11 cellular contexts compared by ENCODE assay signal in the genomic region with DNA sequence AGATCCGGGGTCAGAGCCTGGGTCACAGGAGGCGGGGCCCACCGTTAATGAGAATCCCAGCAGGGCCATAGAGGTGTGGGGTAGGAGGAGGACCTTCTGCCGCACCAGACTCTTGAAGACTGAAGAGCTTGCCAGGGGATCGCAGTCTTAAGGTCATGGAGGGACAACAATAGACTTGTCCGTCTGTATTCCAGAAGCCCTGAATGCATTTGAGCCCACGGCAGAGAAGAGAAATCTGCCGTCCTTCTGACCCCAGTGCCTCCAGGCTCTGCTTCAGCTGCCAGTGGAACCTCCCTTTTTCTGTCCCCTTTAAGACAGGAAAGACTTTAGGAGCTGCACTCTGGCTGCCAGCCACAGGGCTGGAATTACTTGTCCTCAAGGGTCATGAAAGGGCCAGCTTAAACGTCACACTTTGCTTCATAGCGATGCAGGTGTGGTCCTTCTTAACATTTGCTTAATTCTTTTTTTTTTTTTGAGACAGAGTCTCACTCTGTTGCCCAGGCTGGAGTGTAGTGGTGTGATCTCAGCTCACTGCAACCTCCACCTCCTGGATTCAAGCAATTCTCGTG. TPM values are rescaled to one million over a fixed set of nuclear protein-coding genes. Genes with fewer than 3 reads are reported as not detected.
DNase-seq lines count a peak whose midpoint lies in the region; ATAC-seq, FAIRE-seq and TF ChIP-seq lines count a peak whose summit lies in the region.
"Had no signal": no experiment of that assay in that cellular context is flagged by ENCODE, and none has a peak within 500 bp of the region (broad histone marks: within the 10 kb centered on the region; RNA-seq: fewer than 3 reads in every experiment).

No MANE protein-coding gene starts in this region.

- H4K5ac ChIP-seq in mesendoderm (ENCODE audit: low read length): no peak overlapping the region

- no peaks in the 10 kb centered on the region for H3K79me1 ChIP-seq in mesendoderm (ENCODE audit: low read length)

- 35 to 57% (median 54%) methylated on average over 11 of the region's 11 CpGs for WGBS in psoas muscle, 3 donors
- WGBS in mesendoderm (ENCODE audit: extremely low coverage, insufficient coverage, low lambda C conversion rate): no CpG with 5 or more reads among the region's 11 CpGs

- H3K56ac ChIP-seq in mesendoderm (ENCODE audit: low read length): no peak overlapping the region

- H2AK5ac ChIP-seq in mesendoderm (ENCODE audit: low read length): no peak overlapping the region

- H3K27ac Mint-ChIP-seq in CD14-positive monocyte (peak overlapping the region in 3 of 7 donors; percentile 9 to 42 (median 14)), astrocyte (ENCODE audit: unreplicated experiment) (peak overlapping the region; percentile 12)
- H3K27ac Mint-ChIP-seq: activated CD4-positive, alpha-beta memory T cell treated with anti-CD3 and anti-CD28 coated beads, Interleukin-2, amount 10 ng/mL, durations not matched to agents 7 days and 5 days; activated naive CD4-positive, alpha-beta T cell treated with anti-CD3 and anti-CD28 coated beads for 36 hours had no signal

- no peak overlapping the region for H3K9ac ChIP-seq in astrocyte (ENCODE audit: low read length)
- no peak overlapping the region for H3K9ac ChIP-seq in mesendoderm (ENCODE audit: low read length)
- H3K9ac ChIP-seq: KMS-11 had no signal

- no peak overlapping the region for H3K4me3 Mint-ChIP-seq in CD14-positive monocyte
- no peak overlapping the region for H3K4me3 Mint-ChIP-seq in astrocyte (ENCODE audit: unreplicated experiment)
- H3K4me3 Mint-ChIP-seq: activated CD4-positive, alpha-beta memory T cell treated with anti-CD3 and anti-CD28 coated beads, Interleukin-2, amount 10 ng/mL, durations not matched to agents 7 days and 5 days; activated naive CD4-positive, alpha-beta T cell treated with anti-CD3 and anti-CD28 coated beads for 36 hours had no signal

- no peak overlapping the region for H3K18ac ChIP-seq in mesendoderm (ENCODE audit: low read length)

- H3K79me2 ChIP-seq in astrocyte (ENCODE audit: insufficient read depth, low read length): no peaks in the 10 kb centered on the region
- no peaks in the 10 kb centered on the region for H3K79me2 ChIP-seq in mesendoderm (ENCODE audit: control insufficient read depth, insufficient read depth, low read length)

- no peak overlapping the region for H3K23ac ChIP-seq in mesendoderm (ENCODE audit: low read length)

- H3K4me2 ChIP-seq in astrocyte (ENCODE audit: low read length): no peak overlapping the region
- no peak overlapping the region for H3K4me2 ChIP-seq in mesendoderm (ENCODE audit: low read length)
- H3K4me2 ChIP-seq: KMS-11 had no signal

- H4K8ac ChIP-seq in mesendoderm (ENCODE audit: low read depth, low read length): no peak overlapping the region

- H3K9me3 ChIP-seq in astrocyte (ENCODE audit: insufficient read depth, low read depth, low read length) (no peaks in the 10 kb centered on the region), psoas muscle (no peaks in the 10 kb centered on the region)

- no peaks in the 10 kb centered on the region for H3K9me3 Mint-ChIP-seq in CD14-positive monocyte
- H3K9me3 Mint-ChIP-seq in astrocyte (ENCODE audit: unreplicated experiment): peaks cover 3% of the 10 kb centered on the region
- H3K9me3 Mint-ChIP-seq: activated CD4-positive, alpha-beta memory T cell treated with anti-CD3 and anti-CD28 coated beads, Interleukin-2, amount 10 ng/mL, durations not matched to agents 7 days and 5 days; activated naive CD4-positive, alpha-beta T cell treated with anti-CD3 and anti-CD28 coated beads for 36 hours had no signal

- no peak overlapping the region for H2AFZ ChIP-seq in astrocyte (ENCODE audit: low read depth, low read length)

- peaks cover 41% of the 10 kb centered on the region for H3K4me1 Mint-ChIP-seq in CD14-positive monocyte
- peaks cover 36% of the 10 kb centered on the region for H3K4me1 Mint-ChIP-seq in astrocyte (ENCODE audit: low read depth, unreplicated experiment)

- intact Hi-C loops in CD14-positive monocyte (cut with micrococcal nuclease) (no loop called here), left cardiac atrium (cut with DNase I) (no loop called here), psoas muscle (cut with DNase I) (no loop called here)

- H3K36me3 Mint-ChIP-seq in CD14-positive monocyte (peaks cover 79 to 85% of the 10 kb centered on the region in 2 donors), astrocyte (ENCODE audit: low read depth, unreplicated experiment) (peaks cover 9% of the 10 kb centered on the region)

- H3K27ac ChIP-seq in astrocyte (ENCODE audit: low read depth, low read length) (no peak overlapping the region), psoas muscle (peak overlapping the region; percentile 20), mesendoderm (ENCODE audit: low read depth, low read length) (no peak overlapping the region)
- H3K27ac ChIP-seq: KMS-11 had no signal

- no peaks in the 10 kb centered on the region for H3K36me3 ChIP-seq in astrocyte (ENCODE audit: insufficient read depth, low read length)
- peaks cover 2 to 29% of the 10 kb centered on the region in 2 donors for H3K36me3 ChIP-seq in psoas muscle (ENCODE audit: insufficient read depth in 1 of 2, low read depth in 1 of 2)
- peaks cover 2% of the 10 kb centered on the region for H3K36me3 ChIP-seq in mesendoderm (ENCODE audit: control insufficient read depth, insufficient read depth, low read length)

- H2BK120ac ChIP-seq in mesendoderm (ENCODE audit: low read depth, low read length): no peak overlapping the region

- DNase-seq in CD14-positive monocyte (ENCODE audit: low spot score) (peak; percentile 12), astrocyte (ENCODE audit: low read depth) (peak; percentile 68), left cardiac atrium (peak; percentile 87), psoas muscle (peak; percentile 80 to 91), mesendoderm (no peak), NCI-H526 treated with DMSO at 0.1 percent for 48 hours (lab: John Stamatoyannopoulos, UW) (no peak)
- DNase-seq: activated CD4-positive, alpha-beta memory T cell treated with anti-CD3 and anti-CD28 coated beads, Interleukin-2, amount 10 ng/mL, durations not matched to agents 7 days and 5 days; activated naive CD4-positive, alpha-beta T cell treated with anti-CD3 and anti-CD28 coated beads for 36 hours had no signal

- no peak overlapping the region for H3K4ac ChIP-seq in mesendoderm (ENCODE audit: low read depth, low read length)

- H4K20me1 ChIP-seq in astrocyte (ENCODE audit: insufficient read depth, low read length): no peaks in the 10 kb centered on the region

- peak; percentile 25 to 56 for ATAC-seq in left cardiac atrium
- peak; percentile 20 to 84 (median 58) for ATAC-seq in psoas muscle
- no peak for ATAC-seq in GM18498 (IDR thresholded peaks at IDR 0.05; ENCODE audit: unreplicated experiment)
- ATAC-seq in HG03354 (IDR thresholded peaks at IDR 0.05; ENCODE audit: poor library complexity, severe bottlenecking, unreplicated experiment): no peak

- H3K27me3 ChIP-seq in astrocyte (ENCODE audit: insufficient read depth, low read length) (no peaks in the 10 kb centered on the region), psoas muscle (ENCODE audit: insufficient read depth in 3 of 3, low read length in 2 of 3) (no peaks in the 10 kb centered on the region), mesendoderm (ENCODE audit: insufficient read depth, low read length, poor library complexity) (no peaks in the 10 kb centered on the region)

- H3K4me3 ChIP-seq in astrocyte (ENCODE audit: insufficient read depth, low read depth, low read length) (no peak overlapping the region), psoas muscle (no peak overlapping the region), mesendoderm (ENCODE audit: low read length) (no peak overlapping the region)

- FAIRE-seq in astrocyte (lab: Jason Lieb, UNC): no peak

- TF ChIP-seq CTCF in CD14-positive monocyte (IDR thresholded peaks at IDR 0.05): no peak
- TF ChIP-seq CTCF in astrocyte (IDR thresholded peaks at IDR 0.05; ENCODE audit: insufficient read depth, low read depth, low read length): no peak
- TF ChIP-seq CTCF in psoas muscle (IDR thresholded peaks at IDR 0.05): no peak

- H3K27me3 Mint-ChIP-seq in CD14-positive monocyte (ENCODE audit: low read depth in 3 of 3): peaks cover 0 to 5% (median 5%) of the 10 kb centered on the region in 3 donors
- no peaks in the 10 kb centered on the region for H3K27me3 Mint-ChIP-seq in astrocyte (ENCODE audit: low read depth, unreplicated experiment)
- H3K27me3 Mint-ChIP-seq: activated CD4-positive, alpha-beta memory T cell treated with anti-CD3 and anti-CD28 coated beads, Interleukin-2, amount 10 ng/mL, durations not matched to agents 7 days and 5 days had no signal

- peaks cover 21% of the 10 kb centered on the region for H3K4me1 ChIP-seq in astrocyte (ENCODE audit: insufficient read depth, low read length)
- peaks cover 36% of the 10 kb centered on the region for H3K4me1 ChIP-seq in psoas muscle
- peaks cover 2% of the 10 kb centered on the region for H3K4me1 ChIP-seq in mesendoderm (ENCODE audit: control insufficient read depth, low read depth, low read length)

- no peak overlapping the region for H2BK15ac ChIP-seq in mesendoderm (replicated peaks; ENCODE audit: low read depth)

- no peak overlapping the region for H2BK5ac ChIP-seq in mesendoderm (ENCODE audit: low read length)

RNA-seq across cellular contexts. Expression of a gene that starts 15.5 kb away (rescaled TPM):
- polyA plus RNA-seq in CD14-positive monocyte (10 to 100 TPM in 1 of 2 donors, 1 to 10 TPM in 1; 7.8 to 10.1 TPM), psoas muscle (1 to 10 TPM; 3.5 to 4.7 (median 3.6) TPM)
- total RNA-seq in astrocyte (12.2 and 14.1 TPM in 2 replicates), left cardiac atrium (100 to 1,000 TPM in 1 of 2 donors, 10 to 100 TPM in 1; 57.1 to 109 TPM), psoas muscle (1 to 10 TPM; 4.1 to 9.3 (median 6.3) TPM)
- polyA plus RNA-seq in mesendoderm (2013, experiment 1 of 2): 8.4 TPM
- polyA plus RNA-seq in mesendoderm (2013, experiment 2 of 2): 8.7 TPM

RNA-seq across cellular contexts. Expression of a gene that starts 36.1 kb away (rescaled TPM):
- polyA plus RNA-seq in CD14-positive monocyte: 10 to 100 TPM; 30.4 to 30.7 TPM
- total RNA-seq in astrocyte: 11.3 and 14.0 TPM in 2 replicates
- 10 to 100 TPM; 11.3 to 13.1 TPM for total RNA-seq in left cardiac atrium
- total RNA-seq in psoas muscle: 10 to 100 TPM; 11.8 to 16.7 (median 14.2) TPM
- 10 to 100 TPM; 12.1 to 20.5 (median 15.5) TPM for polyA plus RNA-seq in psoas muscle
- polyA plus RNA-seq in mesendoderm (2013, experiment 1 of 2): 20.0 TPM
- polyA plus RNA-seq in mesendoderm (2013, experiment 2 of 2): 20.1 TPM

RNA-seq across cellular contexts. Expression of a gene that starts 57.1 kb away (rescaled TPM):
- polyA plus RNA-seq in CD14-positive monocyte (10 to 100 TPM in 1 of 2 donors, 1 to 10 TPM in 1; 7.0 to 13.8 TPM), psoas muscle (1 to 10 TPM; 3.3 to 7.9 (median 4.1) TPM)
- total RNA-seq in astrocyte (6.6 and 6.8 TPM in 2 replicates), left cardiac atrium (1 to 10 TPM; 7.6 to 8.7 TPM), psoas muscle (1 to 10 TPM; 5.8 to 9.6 (median 6.5) TPM)
- 3.8 TPM for polyA plus RNA-seq in mesendoderm (2013, experiment 1 of 2)
- polyA plus RNA-seq in mesendoderm (2013, experiment 2 of 2): 4.2 TPM

Comparison
In these comparisons a context has a peak if more than half of its experiments do, and no peak if none do; other contexts are left out.
1. DNase-seq: peak in CD14-positive monocyte (single experiment), astrocyte (single experiment), left cardiac atrium (single experiment) and psoas muscle (2 of 2); none in mesendoderm (single experiment) and NCI-H526 treated with DMSO at 0.1 percent for 48 hours (single experiment).
2. ATAC-seq: peak in left cardiac atrium (2 of 2) and psoas muscle (4 of 4); none in GM18498 (single experiment) and HG03354 (single experiment).